Comparison of ENCODE assay signal across 8 cellular contexts in the genomic region with DNA sequence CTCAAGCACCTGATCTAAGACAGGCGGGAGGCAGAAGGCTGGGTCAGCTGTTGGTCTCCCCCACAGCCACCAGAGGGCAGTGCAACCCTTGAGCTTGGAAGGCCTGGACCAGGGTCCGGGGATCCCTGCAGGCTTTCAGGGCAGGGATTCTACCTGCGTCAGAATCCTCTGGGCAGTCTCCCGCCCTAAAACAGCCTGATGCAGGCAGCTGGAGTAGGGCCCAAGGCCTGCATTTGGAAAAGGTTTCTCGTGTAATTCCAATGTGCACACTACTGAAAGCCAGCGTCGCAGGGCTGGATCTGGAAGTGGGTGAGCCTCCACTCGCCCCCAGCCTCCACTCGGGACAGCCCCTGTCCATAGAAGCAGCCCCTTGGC. TPM values are rescaled to one million over a fixed set of nuclear protein-coding genes. Genes with fewer than 3 reads are reported as not detected.
DNase-seq lines count a peak whose midpoint lies in the region; ATAC-seq and TF ChIP-seq lines count a peak whose summit lies in the region.

No MANE protein-coding gene starts in this region.

- H3K79me2 ChIP-seq in Loucy (ENCODE audit: insufficient read depth, low read length), result peaks cover 19% of the 10 kb centered on the region; the same call in 1 of the 2 replicates

- no peak overlapping the region for H3K9ac ChIP-seq in Loucy (ENCODE audit: low read depth, low read length, poor library complexity, severe bottlenecking)

- H3F3A ChIP-seq in Loucy (ENCODE audit: low read depth), result no peaks in the 10 kb centered on the region

- no peak overlapping the region for H3K4me3 ChIP-seq in Loucy (ENCODE audit: low read length, poor library complexity, severe bottlenecking)

- intact Hi-C loops in left cardiac atrium (cut with DNase I) (loop anchor here in 1 of 2 donors (5.0 kb wide), 1 partner anchor 335 kb away; a partner anchor contains a TSS), sciatic nerve (cut with DNase I) (no loop called here)

- peaks cover 7% of the 10 kb centered on the region for H4K20me1 ChIP-seq in Loucy (ENCODE audit: insufficient read depth, low read length, poor library complexity, severe bottlenecking)

- H3K9me2 ChIP-seq in Loucy (replicated peaks; ENCODE audit: low read depth, low read length), result no peaks in the 10 kb centered on the region

- H3K9me3 ChIP-seq in Loucy (ENCODE audit: insufficient read depth, low read depth, low read length), result no peaks in the 10 kb centered on the region

- ATAC-seq in left cardiac atrium (peak; percentile 80 to 83), sciatic nerve (peak; percentile 70), GM21367 (IDR thresholded peaks at IDR 0.05; ENCODE audit: unreplicated experiment) (no peak)

- H3K27me3 ChIP-seq in Loucy (ENCODE audit: insufficient read depth, low read length, poor library complexity, severe bottlenecking), result no peaks in the 10 kb centered on the region

- TF ChIP-seq CTCF in Loucy (conservative IDR thresholded peaks at IDR 0.05; ENCODE audit: low read length), result peak; percentile 74

- no peak overlapping the region for H3K4me2 ChIP-seq in Loucy (ENCODE audit: low read depth, low read length, poor library complexity, severe bottlenecking)

- H2AFZ ChIP-seq in Loucy (ENCODE audit: low read length), result no peak overlapping the region

- H3K4me1 ChIP-seq in Loucy (ENCODE audit: insufficient read depth, low read length, poor library complexity, severe bottlenecking), result no peaks in the 10 kb centered on the region

- DNase-seq in NOMO-1 treated with DMSO at 0.1 percent for 48 hours (lab: John Stamatoyannopoulos, UW; ENCODE audit: unreplicated experiment), result peak; percentile 42
- DNase-seq in NOMO-1 treated with dmso at 0.1 percent for 144 hours (lab: John Stamatoyannopoulos, UW; ENCODE audit: unreplicated experiment), result no peak
- DNase-seq in SKM-1 treated with dmso at 0.1 percent for 144 hours (lab: John Stamatoyannopoulos, UW; ENCODE audit: unreplicated experiment), result peak; percentile 34
- peak; percentile 49 for DNase-seq in activated naive CD8-positive, alpha-beta T cell treated with anti-CD3 and anti-CD28 coated beads, Interleukin-2, amount 50 U/mL, for 16 hours (ENCODE audit: low read depth, low spot score)
- peak; percentile 61 for DNase-seq in left cardiac atrium
- DNase-seq in sciatic nerve (ENCODE audit: low spot score), result peak; percentile 80

- H3K36me3 ChIP-seq in Loucy (ENCODE audit: insufficient read depth, low read length), result peaks cover 67% of the 10 kb centered on the region; the same call in 1 of the 2 replicates

RNA-seq across cellular contexts. Expression of a gene that starts 31.8 kb away (rescaled TPM):
- 10 to 100 TPM; 14.1 to 15.4 TPM for total RNA-seq in left cardiac atrium
- total RNA-seq in sciatic nerve, result 10.6 TPM
